17 cellular contexts compared by ENCODE assay signal in genomic region chr3:37154668-37155319, GRCh38. TPM values are rescaled to one million over a fixed set of nuclear protein-coding genes. Genes with fewer than 3 reads are reported as not detected.
DNase-seq lines count a peak whose midpoint lies in the region; ATAC-seq, FAIRE-seq and TF ChIP-seq lines count a peak whose summit lies in the region.
"Had no signal": no experiment of that assay in that cellular context is flagged by ENCODE, and none has a peak within 500 bp of the region (broad histone marks: within the 10 kb centered on the region; RNA-seq: fewer than 3 reads in every experiment).

No MANE protein-coding gene starts in this region.

- peaks cover 3% of the 10 kb centered on the region for H3K4me1 Mint-ChIP-seq in astrocyte (ENCODE audit: low read depth, unreplicated experiment)

- H3K4me3 ChIP-seq in heart left ventricle: no peak overlapping the region
- no peak overlapping the region for H3K4me3 ChIP-seq in Jurkat, Clone E6-1 (ENCODE audit: low read length)
- no peak overlapping the region for H3K4me3 ChIP-seq in astrocyte (ENCODE audit: insufficient read depth, low read depth, low read length)
- no peak overlapping the region for H3K4me3 ChIP-seq in neutrophil (ENCODE audit: low read depth in 1 of 2, low read length in 1 of 2)
- no peak overlapping the region for H3K4me3 ChIP-seq in tibial nerve
- no peak overlapping the region for H3K4me3 ChIP-seq in stomach
- H3K4me3 ChIP-seq: BLaER1 treated with 17β-estradiol and CSF1 and Interleukin-3, amounts not matched to agents 10 nM and 100 nM had no signal

- no peak for FAIRE-seq in astrocyte (lab: Jason Lieb, UNC)
- FAIRE-seq: A204.1 had no signal

- intact Hi-C loops in heart left ventricle (cut with DNase I) (no loop called here), Right ventricle myocardium inferior (cut with DNase I) (no loop called here), stomach (cut with DNase I; ENCODE audit: low total_unique reads) (no loop called here)

- TF ChIP-seq CTCF in heart left ventricle (IDR thresholded peaks at IDR 0.05) (no peak), astrocyte (IDR thresholded peaks at IDR 0.05; ENCODE audit: insufficient read depth, low read depth, low read length) (no peak), neutrophil (IDR thresholded peaks at IDR 0.05) (no peak), tibial nerve (IDR thresholded peaks at IDR 0.05) (no peak), stomach (IDR thresholded peaks at IDR 0.05) (no peak)

- H3K36me3 ChIP-seq in heart left ventricle (peaks cover 0 to 27% (median 7%) of the 10 kb centered on the region in 9 donors), astrocyte (ENCODE audit: insufficient read depth, low read length) (peaks cover 4% of the 10 kb centered on the region), neutrophil (peaks cover 10% of the 10 kb centered on the region), tibial nerve (peaks cover 0 to 7% (median 0%) of the 10 kb centered on the region in 3 donors), stomach (peaks cover 0 to 36% (median 16%) of the 10 kb centered on the region in 4 donors)

- H3K27ac Mint-ChIP-seq in astrocyte (ENCODE audit: unreplicated experiment): peak overlapping the region; percentile 41

- no peaks in the 10 kb centered on the region for H3K27me3 ChIP-seq in heart left ventricle
- H3K27me3 ChIP-seq in astrocyte (ENCODE audit: insufficient read depth, low read length): no peaks in the 10 kb centered on the region
- no peaks in the 10 kb centered on the region for H3K27me3 ChIP-seq in neutrophil
- no peaks in the 10 kb centered on the region for H3K27me3 ChIP-seq in tibial nerve
- no peaks in the 10 kb centered on the region for H3K27me3 ChIP-seq in stomach
- H3K27me3 ChIP-seq: BLaER1 treated with 17β-estradiol and CSF1 and Interleukin-3, amounts not matched to agents 10 nM and 100 nM had no signal

- no peaks in the 10 kb centered on the region for H3K27me3 Mint-ChIP-seq in astrocyte (ENCODE audit: low read depth, unreplicated experiment)

- TF ChIP-seq POLR2A in heart left ventricle (IDR thresholded peaks at IDR 0.05) (no peak), tibial nerve (IDR thresholded peaks at IDR 0.05) (no peak), stomach (IDR thresholded peaks at IDR 0.05) (no peak)

- no peaks in the 10 kb centered on the region for H3K9me3 Mint-ChIP-seq in astrocyte (ENCODE audit: unreplicated experiment)

- 43 to 54% (median 46%) methylated on average over 2 of the region's 2 CpGs for WGBS in heart left ventricle, 4 donors
- 55 to 56% methylated on average over 2 of the region's 2 CpGs for WGBS in tibial nerve, 2 donors
- WGBS in stomach, 5 donors: 78 to 89% (median 88%) methylated on average over 2 of the region's 2 CpGs

- H3K4me2 ChIP-seq in astrocyte (ENCODE audit: low read length): no peak overlapping the region
- H3K4me2 ChIP-seq: BLaER1 treated with 17β-estradiol and CSF1 and Interleukin-3, amounts not matched to agents 10 nM and 100 nM had no signal

- H3K36me3 Mint-ChIP-seq in astrocyte (ENCODE audit: low read depth, unreplicated experiment): peaks cover 12% of the 10 kb centered on the region

- TF ChIP-seq EP300 in tibial nerve (IDR thresholded peaks at IDR 0.05): no peak
- TF ChIP-seq EP300 in stomach (IDR thresholded peaks at IDR 0.05): no peak

- no peak overlapping the region for H3K9ac ChIP-seq in astrocyte (ENCODE audit: low read length)
- H3K9ac ChIP-seq: BLaER1 treated with 17β-estradiol and CSF1 and Interleukin-3, amounts not matched to agents 10 nM and 100 nM had no signal

- peaks cover 12% of the 10 kb centered on the region for H4K20me1 ChIP-seq in astrocyte (ENCODE audit: insufficient read depth, low read length)

- H2AFZ ChIP-seq in astrocyte (ENCODE audit: low read depth, low read length): no peak overlapping the region

- H3K27ac ChIP-seq in heart left ventricle: peak overlapping the region in 7 of 12 donors; percentile 2 to 30 (median 10)
- no peak overlapping the region for H3K27ac ChIP-seq in astrocyte (ENCODE audit: low read depth, low read length)
- H3K27ac ChIP-seq in neutrophil: peak overlapping the region; percentile 33
- H3K27ac ChIP-seq in tibial nerve: no peak overlapping the region
- H3K27ac ChIP-seq in stomach: no peak overlapping the region
- H3K27ac ChIP-seq: BLaER1 treated with 17β-estradiol and CSF1 and Interleukin-3, amounts not matched to agents 10 nM and 100 nM had no signal

- ATAC-seq in heart left ventricle (peak in 2 of 4 donors; percentile 56 to 86), Right ventricle myocardium inferior (no peak), GM19455 (IDR thresholded peaks at IDR 0.05; ENCODE audit: unreplicated experiment) (no peak)

- H3K4me1 ChIP-seq in heart left ventricle (peaks cover 0 to 34% (median 12%) of the 10 kb centered on the region in 12 donors), astrocyte (ENCODE audit: insufficient read depth, low read length) (no peaks in the 10 kb centered on the region), neutrophil (ENCODE audit: control insufficient read depth in 1 of 2, insufficient read depth in 1 of 2, low read depth in 1 of 2, low read length in 1 of 2) (peaks cover 8 to 17% of the 10 kb centered on the region in 2 experiments), tibial nerve (peaks cover 0 to 15% (median 0%) of the 10 kb centered on the region in 4 donors), stomach (peaks cover 0 to 12% (median 4%) of the 10 kb centered on the region in 4 donors)

- peaks cover 79% of the 10 kb centered on the region for H3K79me2 ChIP-seq in astrocyte (ENCODE audit: insufficient read depth, low read length)

- DNase-seq in heart left ventricle (no peak), Right ventricle myocardium inferior (ENCODE audit: missing footprints) (no peak), astrocyte (ENCODE audit: low read depth) (no peak), tibial nerve (ENCODE audit: low spot score in 2 of 2) (no peak), stomach (no peak)
- peak; percentile 68 for DNase-seq in Jurkat, Clone E6-1 (ENCODE audit: low read depth, low spot score)
- DNase-seq: GF-D8; NCI-H1436 treated with DMSO at 0.1 percent for 48 hours; NCI-H2029 treated with DMSO at 0.1 percent for 48 hours; NCI-H2171 treated with DMSO at 0.1 percent for 48 hours; NCI-H446 treated with DMSO at 0.1 percent for 48 hours; NK-92 treated with Interleukin-12 subunit alpha and Interleukin-12 subunit beta, amount 100 ng/mL, for 24 hours; SIG-M5 had no signal

- no peak overlapping the region for H3K4me3 Mint-ChIP-seq in astrocyte (ENCODE audit: unreplicated experiment)

- no peaks in the 10 kb centered on the region for H3K9me3 ChIP-seq in heart left ventricle
- H3K9me3 ChIP-seq in astrocyte (ENCODE audit: insufficient read depth, low read depth, low read length): no peaks in the 10 kb centered on the region
- no peaks in the 10 kb centered on the region for H3K9me3 ChIP-seq in neutrophil
- H3K9me3 ChIP-seq in tibial nerve: no peaks in the 10 kb centered on the region
- H3K9me3 ChIP-seq in stomach: no peaks in the 10 kb centered on the region

RNA-seq across cellular contexts. Expression of gene LRRFIP2, which starts 19.6 kb away (rescaled TPM):
- total RNA-seq in heart left ventricle (100 to 1,000 TPM in 7 of 9 donors, 10 to 100 TPM in 2; 85.5 to 161 (median 114) TPM), Right ventricle myocardium inferior (146 TPM), astrocyte (62.0 and 62.4 TPM in 2 replicates), tibial nerve (10 to 100 TPM; 48.9 to 64.8 (median 62.7) TPM), stomach (100 to 1,000 TPM in 2 of 5 donors, 10 to 100 TPM in 3; 32.1 to 131 (median 50.1) TPM)
- polyA plus RNA-seq in heart left ventricle (10 to 100 TPM; 67.7 to 94.4 TPM), stomach (10 to 100 TPM; 25.9 to 33.5 (median 30.6) TPM)
- 40.1 TPM for polyA plus RNA-seq in Jurkat, Clone E6-1 (2012; ENCODE audit: insufficient read depth, insufficient read length)

Comparison
In these comparisons a context has a peak if more than half of its experiments do, and no peak if none do; other contexts are left out.
1. H3K27ac ChIP-seq: peak in heart left ventricle (7 of 12) and neutrophil (single experiment); none in astrocyte (single experiment), tibial nerve (0 of 4) and stomach (0 of 5).